8 cellular contexts compared by ENCODE assay signal in genomic region chr17:78214016-78214705, GRCh38. TPM values are rescaled to one million over a fixed set of nuclear protein-coding genes. Genes with fewer than 3 reads are reported as not detected.
DNase-seq lines count a peak whose midpoint lies in the region; ATAC-seq and TF ChIP-seq lines count a peak whose summit lies in the region.

Gene BIRC5, plus strand, starts transcription at chr17:78214253. Its CDS starts 64 bp downstream, at chr17:78214317.

- TF ChIP-seq CTCF in LNCaP clone FGC (IDR thresholded peaks at IDR 0.05; ENCODE audit: control insufficient read depth, extremely low read depth, insufficient read depth): no peak
- TF ChIP-seq CTCF in fibroblast of lung (conservative IDR thresholded peaks at IDR 0.05 in 1 of 2, IDR thresholded peaks at IDR 0.05 in 1 of 2; ENCODE audit: low read depth in 1 of 2, low read length in 2 of 2): no peak

- peak within 1 kb of the TSS; percentile 50 to 78 (median 70) for H3K4me3 Mint-ChIP-seq in naive thymus-derived CD8-positive, alpha-beta T cell
- H3K4me3 Mint-ChIP-seq in stimulated activated effector memory CD8-positive, alpha-beta T cell treated with anti-CD3 and anti-CD28 coated beads, Interleukin-12 subunit alpha, Interleukin-12 subunit beta, amount 100 ng/mL, for 72 hours: peak within 1 kb of the TSS; percentile 81

- peak; percentile 90 for ATAC-seq in GM21619 (IDR thresholded peaks at IDR 0.05; ENCODE audit: unreplicated experiment)
- peak; percentile 100 for ATAC-seq in naive thymus-derived CD8-positive, alpha-beta T cell
- ATAC-seq in stimulated activated effector memory CD8-positive, alpha-beta T cell treated with anti-CD3 and anti-CD28 coated beads, Interleukin-12 subunit alpha, Interleukin-12 subunit beta, amount 100 ng/mL, for 72 hours: peak; percentile 100

- no peaks in the 10 kb centered on the region for H3K9me3 ChIP-seq in fibroblast of lung (ENCODE audit: control insufficient read depth, insufficient read depth, low read depth, low read length)

- H3K27me3 ChIP-seq in fibroblast of lung (ENCODE audit: control insufficient read depth, insufficient read depth, low read length): no peaks in the 10 kb centered on the region

- H2AFZ ChIP-seq in fibroblast of lung (ENCODE audit: low read length): peak within 1 kb of the TSS; percentile 83

- no peaks in the 10 kb centered on the region for H3K27me3 Mint-ChIP-seq in naive thymus-derived CD8-positive, alpha-beta T cell

- H3K4me1 Mint-ChIP-seq in naive thymus-derived CD8-positive, alpha-beta T cell: peaks cover 4 to 11% (median 10%) of the 10 kb centered on the region in 4 donors
- no peaks in the 10 kb centered on the region for H3K4me1 Mint-ChIP-seq in stimulated activated effector memory CD8-positive, alpha-beta T cell treated with anti-CD3 and anti-CD28 coated beads, Interleukin-12 subunit alpha, Interleukin-12 subunit beta, amount 100 ng/mL, for 72 hours

- H4K20me1 ChIP-seq in fibroblast of lung (ENCODE audit: control insufficient read depth, extremely low read depth, insufficient read depth, low read length): no peaks in the 10 kb centered on the region

- H3K9me3 Mint-ChIP-seq in naive thymus-derived CD8-positive, alpha-beta T cell: no peaks in the 10 kb centered on the region
- no peaks in the 10 kb centered on the region for H3K9me3 Mint-ChIP-seq in stimulated activated effector memory CD8-positive, alpha-beta T cell treated with anti-CD3 and anti-CD28 coated beads, Interleukin-12 subunit alpha, Interleukin-12 subunit beta, amount 100 ng/mL, for 72 hours

- peak; percentile 100 for DNase-seq in D341Med (ENCODE audit: low spot score)
- peak; percentile 25 for DNase-seq in LNCaP clone FGC (ENCODE audit: low read depth)
- peak; percentile 89 for DNase-seq in RKO (ENCODE audit: low spot score)
- peak; percentile 94 to 95 for DNase-seq in activated T-cell treated with anti-CD3 and anti-CD28 coated beads, Interleukin-2, amount 50 U/mL, for 48 hours
- peak; percentile 77 to 83 for DNase-seq in fibroblast of lung (ENCODE audit: low read depth in 2 of 2)
- peak; percentile 78 to 92 (median 88) for DNase-seq in naive thymus-derived CD8-positive, alpha-beta T cell
- peak; percentile 94 to 96 for DNase-seq in stimulated activated effector memory CD8-positive, alpha-beta T cell treated with anti-CD3 and anti-CD28 coated beads, Interleukin-12 subunit alpha, Interleukin-12 subunit beta, amount 100 ng/mL, for 72 hours (ENCODE audit: low spot score in 2 of 2)

- peak within 1 kb of the TSS; percentile 85 for H3K27ac ChIP-seq in fibroblast of lung (ENCODE audit: insufficient read depth, low read length)

- no peaks in the 10 kb centered on the region for H3K36me3 Mint-ChIP-seq in naive thymus-derived CD8-positive, alpha-beta T cell
- H3K36me3 Mint-ChIP-seq in stimulated activated effector memory CD8-positive, alpha-beta T cell treated with anti-CD3 and anti-CD28 coated beads, Interleukin-12 subunit alpha, Interleukin-12 subunit beta, amount 100 ng/mL, for 72 hours: peaks cover 42% of the 10 kb centered on the region

- peaks cover 30% of the 10 kb centered on the region for H3K79me2 ChIP-seq in fibroblast of lung (ENCODE audit: control insufficient read depth, insufficient read depth, low read length)

- POLR2A ChIA-PET in naive thymus-derived CD8-positive, alpha-beta T cell (lab: Charles Lee): interaction anchor here (0.6 to 1.4 kb wide), 5 partner anchors 11 to 93 kb away, joined by 3 to 6 read pairs (median 3); no protein-coding TSS in a partner anchor

- H3K4me1 ChIP-seq in fibroblast of lung (ENCODE audit: control insufficient read depth, extremely low read depth, insufficient read depth, low read length): peaks cover 4% of the 10 kb centered on the region

- H3K4me3 ChIP-seq in LNCaP clone FGC (ENCODE audit: low read depth, low read length): peak within 1 kb of the TSS; percentile 83
- peak within 1 kb of the TSS; percentile 66 to 89 (median 70) for H3K4me3 ChIP-seq in fibroblast of lung (replicated peaks in 1 of 4; ENCODE audit: control extremely low read depth in 1 of 4, insufficient read depth in 1 of 4, low read depth in 3 of 4, low read length in 4 of 4)

- peak within 1 kb of the TSS; percentile 73 for H3K9ac ChIP-seq in fibroblast of lung (ENCODE audit: insufficient read depth, low read length)

- H3K36me3 ChIP-seq in fibroblast of lung (ENCODE audit: control insufficient read depth, insufficient read depth, low read length): no peaks in the 10 kb centered on the region

- H3K4me2 ChIP-seq in fibroblast of lung (ENCODE audit: extremely low read depth, insufficient read depth, low read length): peak within 1 kb of the TSS; percentile 95

- no peak within 1 kb of the TSS for H3K27ac Mint-ChIP-seq in naive thymus-derived CD8-positive, alpha-beta T cell
- H3K27ac Mint-ChIP-seq in stimulated activated effector memory CD8-positive, alpha-beta T cell treated with anti-CD3 and anti-CD28 coated beads, Interleukin-12 subunit alpha, Interleukin-12 subunit beta, amount 100 ng/mL, for 72 hours: peak within 1 kb of the TSS; percentile 88

RNA-seq across cellular contexts. Expression of gene BIRC5, which starts in this region (rescaled TPM):
- 3.6 and 28.6 TPM in 2 replicates for total RNA-seq in fibroblast of lung
- 11.1 and 55.0 TPM in 2 replicates for polyA plus RNA-seq in fibroblast of lung
- 13.3 and 58.6 TPM in 2 replicates for polyA plus RNA-seq in fibroblast of lung (2012)
- polyA minus RNA-seq in fibroblast of lung (ENCODE audit: low replicate concordance): 6.2 and 39.1 TPM in 2 replicates
- total RNA-seq in naive thymus-derived CD8-positive, alpha-beta T cell: under 1 TPM in 1 of 2 experiments, not detected in 1; 0.30 TPM
- polyA plus RNA-seq in naive thymus-derived CD8-positive, alpha-beta T cell: not detected

Comparison
In these comparisons a context has a peak if more than half of its experiments do, and no peak if none do; other contexts are left out.
1. Peak in every context shown above with its lines: DNase-seq, ATAC-seq, H3K4me3 ChIP-seq and H3K27ac ChIP-seq.
2. RNA of gene BIRC5 (polyA plus RNA-seq): 11.1 to 58.6 TPM in fibroblast of lung; not detected in naive thymus-derived CD8-positive, alpha-beta T cell; every median in the first group is over 10 times any median in the second.
3. Peak in DNase-seq and ATAC-seq in naive thymus-derived CD8-positive, alpha-beta T cell; RNA of the gene not detected or under 1 TPM.
4. DNase-seq: peak in every context shown above with its lines; median percentile 100 in D341Med; 95 in stimulated activated effector memory CD8-positive, alpha-beta T cell treated with anti-CD3 and anti-CD28 coated beads, Interleukin-12 subunit alpha, Interleukin-12 subunit beta, amount 100 ng/mL, for 72 hours; 94 in activated T-cell treated with anti-CD3 and anti-CD28 coated beads, Interleukin-2, amount 50 U/mL, for 48 hours; 89 in RKO; 88 in naive thymus-derived CD8-positive, alpha-beta T cell; 80 in fibroblast of lung; 25 in LNCaP clone FGC.